ENCODE assay signal across 27 cellular contexts in the genomic region with DNA sequence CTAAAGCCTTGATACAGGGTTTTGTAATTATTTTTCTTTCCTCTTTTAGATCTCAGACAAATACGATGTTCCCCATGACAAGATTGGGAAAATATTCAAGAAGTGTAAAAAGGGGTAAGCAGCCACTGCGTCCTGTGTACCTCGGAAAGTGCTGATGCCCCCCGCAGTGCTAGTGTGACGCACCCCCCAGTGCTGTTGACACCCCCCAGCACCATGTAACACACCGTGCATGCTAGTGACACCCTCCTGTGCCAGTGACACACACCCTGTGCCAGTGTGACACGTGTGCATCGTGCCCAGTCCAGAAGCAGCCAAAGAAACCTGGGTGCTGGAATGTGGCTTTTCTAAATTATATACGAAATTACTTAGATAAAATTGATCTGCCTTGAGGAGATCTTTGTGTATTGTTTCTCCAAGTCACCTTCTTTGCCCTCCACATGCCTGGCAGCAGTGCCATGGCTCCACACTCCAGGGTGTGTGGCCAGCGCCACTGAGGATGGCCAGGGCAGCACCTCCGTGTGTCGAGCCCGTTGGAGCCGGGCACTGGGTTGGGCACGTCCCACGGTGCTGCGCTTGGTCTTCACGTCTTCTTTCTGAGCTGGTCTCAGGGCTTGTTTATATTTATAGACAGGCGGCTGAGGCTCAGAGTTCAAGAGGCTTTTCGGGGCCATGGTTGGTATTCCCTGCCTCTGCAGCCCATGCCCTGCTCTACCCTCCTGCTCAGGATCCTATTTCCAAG.
"Had no signal": no experiment of that assay in that cellular context is flagged by ENCODE, and none has a peak within 500 bp of the region (broad histone marks: within the 10 kb centered on the region; RNA-seq: fewer than 3 reads in every experiment).

No MANE protein-coding gene starts in this region.

- H3K4me1 ChIP-seq: ascending aorta, foreskin keratinocyte, neural progenitor cell, prostate gland, stomach had no signal

- H3K27ac ChIP-seq: ascending aorta, cardiac muscle cell, esophagus muscularis mucosa, foreskin keratinocyte, lower lobe of right lung, neural progenitor cell, ovary, prostate gland, stomach had no signal

- DNase-seq: activated CD4-positive, alpha-beta T cell treated with anti-CD3 and anti-CD28 coated beads, Interleukin-2, amount 50 U/mL, for 1 hour; activated CD4-positive, CD25-positive, alpha-beta regulatory T cell treated with anti-CD3 and anti-CD28 coated beads, Interleukin-2, amount 50 U/mL, for 72 hours; activated CD8-positive, alpha-beta T cell treated with anti-CD3 and anti-CD28 coated beads, Interleukin-2, amount 10 ng/mL, durations not matched to agents 7 days and 5 days; activated gamma-delta T cell; activated naive CD4-positive, alpha-beta T cell treated with anti-CD3 and anti-CD28 coated beads, Interleukin-2, amount 10 ng/mL, durations not matched to agents 7 days and 5 days; activated naive CD8-positive, alpha-beta T cell treated with anti-CD3 and anti-CD28 coated beads, Interleukin-2, amount 10 ng/mL, durations not matched to agents 7 days and 5 days; effector CD4-positive, alpha-beta T cell; foreskin keratinocyte; lower lobe of right lung; mesenchymal stem cell; natural killer cell; ovary; retina; stimulated activated CD4-positive, alpha-beta T cell treated with anti-CD3 and anti-CD28 coated beads, Interleukin-15, amount 100 ng/mL, for 24 hours; stimulated activated CD4-positive, alpha-beta T cell treated with anti-CD3 and anti-CD28 coated beads, Interleukin-2, amount 100 ng/mL, for 24 hours; stimulated activated naive B cell treated with anti-CD40 and anti-IgM and Interleukin-4, amounts not matched to agents 10 μg/mL and 1 μg/mL and 100 μg/mL, for 72 hours; stomach; T-helper 17 cell; T1000 had no signal

- H3K4me3 Mint-ChIP-seq: activated CD8-positive, alpha-beta T cell treated with anti-CD3 and anti-CD28 coated beads, Interleukin-2, amount 10 ng/mL, durations not matched to agents 7 days and 5 days; activated naive CD4-positive, alpha-beta T cell treated with anti-CD3 and anti-CD28 coated beads, Interleukin-2, amount 10 ng/mL, durations not matched to agents 7 days and 5 days; activated naive CD8-positive, alpha-beta T cell treated with anti-CD3 and anti-CD28 coated beads, Interleukin-2, amount 10 ng/mL, durations not matched to agents 7 days and 5 days; brain; natural killer cell; neural progenitor cell; stimulated activated naive B cell treated with anti-CD40 and anti-IgM and Interleukin-4, amounts not matched to agents 10 μg/mL and 1 μg/mL and 100 μg/mL, for 72 hours; T-helper 17 cell had no signal

- H3K27ac Mint-ChIP-seq: activated CD8-positive, alpha-beta T cell treated with anti-CD3 and anti-CD28 coated beads, Interleukin-2, amount 10 ng/mL, durations not matched to agents 7 days and 5 days; activated naive CD4-positive, alpha-beta T cell treated with anti-CD3 and anti-CD28 coated beads, Interleukin-2, amount 10 ng/mL, durations not matched to agents 7 days and 5 days; activated naive CD8-positive, alpha-beta T cell treated with anti-CD3 and anti-CD28 coated beads, Interleukin-2, amount 10 ng/mL, durations not matched to agents 7 days and 5 days; natural killer cell; neural progenitor cell; stimulated activated naive B cell treated with anti-CD40 and anti-IgM and Interleukin-4, amounts not matched to agents 10 μg/mL and 1 μg/mL and 100 μg/mL, for 72 hours; T-helper 17 cell had no signal

- H3K4me1 Mint-ChIP-seq: natural killer cell; stimulated activated naive B cell treated with anti-CD40 and anti-IgM and Interleukin-4, amounts not matched to agents 10 μg/mL and 1 μg/mL and 100 μg/mL, for 72 hours had no signal

- H3K4me3 ChIP-seq: ascending aorta, cardiac muscle cell, esophagus muscularis mucosa, lower lobe of right lung, neural progenitor cell, ovary, prostate gland, stomach, tibial artery had no signal

- H3K36me3 Mint-ChIP-seq: activated naive CD4-positive, alpha-beta T cell treated with anti-CD3 and anti-CD28 coated beads, Interleukin-2, amount 10 ng/mL, durations not matched to agents 7 days and 5 days; activated naive CD8-positive, alpha-beta T cell treated with anti-CD3 and anti-CD28 coated beads, Interleukin-2, amount 10 ng/mL, durations not matched to agents 7 days and 5 days; natural killer cell; neural progenitor cell; stimulated activated naive B cell treated with anti-CD40 and anti-IgM and Interleukin-4, amounts not matched to agents 10 μg/mL and 1 μg/mL and 100 μg/mL, for 72 hours had no signal

- H3K9me3 Mint-ChIP-seq: activated naive CD4-positive, alpha-beta T cell treated with anti-CD3 and anti-CD28 coated beads, Interleukin-2, amount 10 ng/mL, durations not matched to agents 7 days and 5 days; activated naive CD8-positive, alpha-beta T cell treated with anti-CD3 and anti-CD28 coated beads, Interleukin-2, amount 10 ng/mL, durations not matched to agents 7 days and 5 days; brain; natural killer cell; neural progenitor cell; stimulated activated naive B cell treated with anti-CD40 and anti-IgM and Interleukin-4, amounts not matched to agents 10 μg/mL and 1 μg/mL and 100 μg/mL, for 72 hours had no signal

- H3K36me3 ChIP-seq: ascending aorta, cardiac muscle cell, esophagus muscularis mucosa, lower lobe of right lung, neural progenitor cell, ovary, prostate gland had no signal

- H3K9me3 ChIP-seq: ascending aorta, esophagus muscularis mucosa, lower lobe of right lung, ovary, prostate gland, stomach, tibial artery had no signal

- H3K27me3 ChIP-seq: ascending aorta, cardiac muscle cell, esophagus muscularis mucosa, foreskin keratinocyte, neural progenitor cell, ovary, stomach, tibial artery had no signal

- H3K27me3 Mint-ChIP-seq: brain had no signal

- ATAC-seq: activated CD8-positive, alpha-beta T cell treated with anti-CD3 and anti-CD28 coated beads, Interleukin-2, amount 10 ng/mL, durations not matched to agents 7 days and 5 days; foreskin keratinocyte; lower lobe of right lung; natural killer cell; SK-N-SH treated with all-trans-retinoic acid at 6 μM for 48 hours; stimulated activated naive B cell treated with anti-CD40 and anti-IgM and Interleukin-4, amounts not matched to agents 10 μg/mL and 1 μg/mL and 100 μg/mL, for 72 hours; T-helper 17 cell had no signal
